1 cellular context compared by ENCODE assay signal in the genomic region with DNA sequence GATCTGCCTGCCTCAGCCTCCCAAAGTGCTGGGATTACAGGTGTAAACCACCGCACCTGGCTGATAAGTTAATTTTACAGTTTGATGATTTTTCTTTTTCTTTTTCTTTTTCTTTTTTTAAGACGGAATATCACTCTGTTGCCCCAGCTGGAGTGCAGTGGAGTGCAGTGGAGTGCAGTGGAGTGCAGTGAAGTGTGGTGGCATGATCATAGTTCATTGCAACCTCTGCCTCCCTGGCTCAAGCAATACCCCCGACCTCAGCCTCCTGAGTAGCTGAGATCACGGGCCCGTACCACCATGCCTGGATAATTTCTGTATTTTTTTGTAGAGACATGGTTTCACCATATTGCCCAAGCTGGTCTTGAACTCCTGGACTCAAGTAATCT.
TF ChIP-seq lines count a peak whose summit lies in the region.

No MANE protein-coding gene starts in this region.

TF ChIP-seq in GM12878, 131 proteins besides CTCF, POLR2A, EP300 and RAD21 (continued from another document):
- TF ChIP-seq TCF3 (IDR thresholded peaks at IDR 0.05; ENCODE audit: borderline replicate concordance, insufficient read depth, low read depth, low read length) (0 out of 2 replicates have a peak, but pooled peaks have one; percentile 48), NFIC (IDR thresholded peaks at IDR 0.05; ENCODE audit: low read depth, low read length) (peak; percentile 53), NR2F1 (conservative IDR thresholded peaks at IDR 0.05) (peak; percentile 4; the same call in 1 of the 2 replicates), KDM1A (IDR thresholded peaks at IDR 0.05; ENCODE audit: borderline replicate concordance) (no peak)
- TF ChIP-seq, protein P1, sequence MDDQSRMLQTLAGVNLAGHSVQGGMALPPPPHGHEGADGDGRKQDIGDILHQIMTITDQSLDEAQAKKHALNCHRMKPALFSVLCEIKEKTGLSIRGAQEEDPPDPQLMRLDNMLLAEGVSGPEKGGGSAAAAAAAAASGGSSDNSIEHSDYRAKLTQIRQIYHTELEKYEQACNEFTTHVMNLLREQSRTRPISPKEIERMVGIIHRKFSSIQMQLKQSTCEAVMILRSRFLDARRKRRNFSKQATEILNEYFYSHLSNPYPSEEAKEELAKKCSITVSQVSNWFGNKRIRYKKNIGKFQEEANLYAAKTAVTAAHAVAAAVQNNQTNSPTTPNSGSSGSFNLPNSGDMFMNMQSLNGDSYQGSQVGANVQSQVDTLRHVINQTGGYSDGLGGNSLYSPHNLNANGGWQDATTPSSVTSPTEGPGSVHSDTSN (IDR thresholded peaks at IDR 0.05; ENCODE audit: insufficient replicate concordance, low read depth, low read length) = no peak
- TF ChIP-seq, protein P2, sequence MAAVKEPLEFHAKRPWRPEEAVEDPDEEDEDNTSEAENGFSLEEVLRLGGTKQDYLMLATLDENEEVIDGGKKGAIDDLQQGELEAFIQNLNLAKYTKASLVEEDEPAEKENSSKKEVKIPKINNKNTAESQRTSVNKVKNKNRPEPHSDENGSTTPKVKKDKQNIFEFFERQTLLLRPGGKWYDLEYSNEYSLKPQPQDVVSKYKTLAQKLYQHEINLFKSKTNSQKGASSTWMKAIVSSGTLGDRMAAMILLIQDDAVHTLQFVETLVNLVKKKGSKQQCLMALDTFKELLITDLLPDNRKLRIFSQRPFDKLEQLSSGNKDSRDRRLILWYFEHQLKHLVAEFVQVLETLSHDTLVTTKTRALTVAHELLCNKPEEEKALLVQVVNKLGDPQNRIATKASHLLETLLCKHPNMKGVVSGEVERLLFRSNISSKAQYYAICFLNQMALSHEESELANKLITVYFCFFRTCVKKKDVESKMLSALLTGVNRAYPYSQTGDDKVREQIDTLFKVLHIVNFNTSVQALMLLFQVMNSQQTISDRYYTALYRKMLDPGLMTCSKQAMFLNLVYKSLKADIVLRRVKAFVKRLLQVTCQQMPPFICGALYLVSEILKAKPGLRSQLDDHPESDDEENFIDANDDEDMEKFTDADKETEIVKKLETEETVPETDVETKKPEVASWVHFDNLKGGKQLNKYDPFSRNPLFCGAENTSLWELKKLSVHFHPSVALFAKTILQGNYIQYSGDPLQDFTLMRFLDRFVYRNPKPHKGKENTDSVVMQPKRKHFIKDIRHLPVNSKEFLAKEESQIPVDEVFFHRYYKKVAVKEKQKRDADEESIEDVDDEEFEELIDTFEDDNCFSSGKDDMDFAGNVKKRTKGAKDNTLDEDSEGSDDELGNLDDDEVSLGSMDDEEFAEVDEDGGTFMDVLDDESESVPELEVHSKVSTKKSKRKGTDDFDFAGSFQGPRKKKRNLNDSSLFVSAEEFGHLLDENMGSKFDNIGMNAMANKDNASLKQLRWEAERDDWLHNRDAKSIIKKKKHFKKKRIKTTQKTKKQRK (IDR thresholded peaks at IDR 0.05; ENCODE audit: low read depth, low read length) = no peak
